20 cellular contexts compared by ENCODE assay signal in genomic region chr9:99257723-99258364, GRCh38. TPM values are rescaled to one million over a fixed set of nuclear protein-coding genes. Genes with fewer than 3 reads are reported as not detected.
DNase-seq lines count a peak whose midpoint lies in the region; ATAC-seq and TF ChIP-seq lines count a peak whose summit lies in the region.
"Had no signal": no experiment of that assay in that cellular context is flagged by ENCODE, and none has a peak within 500 bp of the region (broad histone marks: within the 10 kb centered on the region; RNA-seq: fewer than 3 reads in every experiment).

No MANE protein-coding gene starts in this region.

- CTCF ChIA-PET in IMR-90 (lab: Yijun Ruan, JAX): no interaction called here

- DNase-seq in G401 (ENCODE audit: low spot score) (peak; percentile 70), IMR-90 (no peak), endodermal cell (peak; percentile 36), gastrocnemius medialis (peak; percentile 95 to 98), breast epithelium (ENCODE audit: low spot score in 2 of 2) (no peak), EL (no peak)
- DNase-seq: BE2C, DMS53, NCI-H1092 treated with DMSO at 0.1 percent for 48 hours, NCI-H1436 treated with DMSO at 0.1 percent for 48 hours, NCI-H1930, NCI-H226, NCI-H510A treated with DMSO at 0.1 percent for 48 hours, NCI-H748 treated with DMSO at 0.1 percent for 48 hours, Peyer's patch had no signal

- H3K9me3 ChIP-seq in IMR-90 (ENCODE audit: control insufficient read depth, insufficient read depth, low read length) (no peaks in the 10 kb centered on the region), endodermal cell (ENCODE audit: control insufficient read depth, low read length) (no peaks in the 10 kb centered on the region), gastrocnemius medialis (no peaks in the 10 kb centered on the region), breast epithelium (no peaks in the 10 kb centered on the region)
- H3K9me3 ChIP-seq: A549, BE2C, HAP-1, Peyer's patch, SJSA1 had no signal

- TF ChIP-seq RAD21 in IMR-90 (IDR thresholded peaks at IDR 0.05; ENCODE audit: low read length): no peak

- H3K27me3 Mint-ChIP-seq in endodermal cell (ENCODE audit: insufficient read depth): peaks cover 3% of the 10 kb centered on the region

- no peak overlapping the region for H4K5ac ChIP-seq in IMR-90 (ENCODE audit: low read depth, low read length)

- in situ Hi-C loops in G401 (cut with HindIII; ENCODE audit: low sequenced_read_pairs): no loop called here
- in situ Hi-C loops in IMR-90 (cut with MboI; ENCODE audit: low sequenced_read_pairs): loop anchor here (25.0 kb wide), 3 partner anchors 554 to 954 kb away; partner anchors contain the start of gene NR4A3
- in situ Hi-C loops in gastrocnemius medialis (cut with MboI; ENCODE audit: low sequenced_read_pairs in 4 of 4): loop anchor here in 2 of 4 donors (5.0 to 10.0 kb wide), 3 partner anchors 99 to 557 kb away; no protein-coding TSS in a partner anchor

- H2BK5ac ChIP-seq in IMR-90 (ENCODE audit: low read depth, low read length, poor library complexity, severe bottlenecking): no peak overlapping the region

- no peak overlapping the region for H3K18ac ChIP-seq in IMR-90 (ENCODE audit: low read depth, low read length)

- H3K4me1 ChIP-seq in IMR-90 (ENCODE audit: control insufficient read depth, insufficient read depth, low read length) (peaks cover 3% of the 10 kb centered on the region), endodermal cell (ENCODE audit: control insufficient read depth, insufficient read depth, low read length) (no peaks in the 10 kb centered on the region), gastrocnemius medialis (peaks cover 29 to 48% of the 10 kb centered on the region in 2 donors), breast epithelium (no peaks in the 10 kb centered on the region)
- H3K4me1 ChIP-seq: A549, HAP-1 had no signal

- H3K14ac ChIP-seq in IMR-90 (replicated peaks; ENCODE audit: low read depth, low read length): no peak overlapping the region

- H4K8ac ChIP-seq in IMR-90 (ENCODE audit: low read depth in 2 of 2, low read length in 2 of 2): no peak overlapping the region

- no peak overlapping the region for H3K4ac ChIP-seq in IMR-90 (ENCODE audit: low read depth, low read length)

- no peak for TF ChIP-seq CTCF in IMR-90 (conservative IDR thresholded peaks at IDR 0.05; ENCODE audit: low read depth, low read length)
- no peak for TF ChIP-seq CTCF in endodermal cell (conservative IDR thresholded peaks at IDR 0.05)
- TF ChIP-seq CTCF in gastrocnemius medialis (IDR thresholded peaks at IDR 0.05 in 4 of 5, conservative IDR thresholded peaks at IDR 0.05 in 1 of 5): peak in 2 of 5 experiments; percentile 8 to 35
- TF ChIP-seq CTCF in breast epithelium (IDR thresholded peaks at IDR 0.05): no peak

- no peaks in the 10 kb centered on the region for H3K36me3 Mint-ChIP-seq in endodermal cell (ENCODE audit: low read depth)

- no peak overlapping the region for H4K91ac ChIP-seq in IMR-90 (ENCODE audit: insufficient read depth, low read depth, low read length)

- H3K9ac ChIP-seq in IMR-90 (ENCODE audit: low read depth, low read length) (no peak overlapping the region), endodermal cell (ENCODE audit: extremely low read depth, low read length, poor library complexity, severe bottlenecking) (no peak overlapping the region)
- H3K9ac ChIP-seq: KMS-11 had no signal

- intact Hi-C loops in IMR-90 (cut with micrococcal nuclease): no loop called here
- intact Hi-C loops in gastrocnemius medialis (cut with DNase I; ENCODE audit: low total_unique reads): loop anchor here (1.0 to 2.0 kb wide), 4 partner anchors 100 to 841 kb away; partner anchors contain the start of genes ERP44 and INVS
- intact Hi-C loops in breast epithelium (cut with DNase I; ENCODE audit: low total_unique reads): no loop called here

- H3K27ac Mint-ChIP-seq in endodermal cell: no peak overlapping the region

- H3K9me1 ChIP-seq in IMR-90 (ENCODE audit: insufficient read depth, low read length): no peaks in the 10 kb centered on the region; the same call in 1 of the 2 replicates

- ATAC-seq in IMR-90 (ENCODE audit: low read depth): no peak
- ATAC-seq in gastrocnemius medialis: peak; percentile 64 to 66
- ATAC-seq in GM19397 (IDR thresholded peaks at IDR 0.05; ENCODE audit: unreplicated experiment): no peak
- ATAC-seq: A549 had no signal

- no peak overlapping the region for H2AK9ac ChIP-seq in IMR-90 (replicated peaks; ENCODE audit: low read depth, low read length, poor library complexity)

- H2BK120ac ChIP-seq in IMR-90 (ENCODE audit: low read depth, low read length): no peak overlapping the region

- no peak overlapping the region for H3K4me3 Mint-ChIP-seq in endodermal cell

- H2BK15ac ChIP-seq in IMR-90 (ENCODE audit: low read depth, low read length): no peak overlapping the region

- H3K79me1 ChIP-seq in IMR-90 (ENCODE audit: low read depth in 1 of 2, low read length in 2 of 2): no peaks in the 10 kb centered on the region

- H3K9me3 Mint-ChIP-seq in endodermal cell: no peaks in the 10 kb centered on the region

- H3K4me3 ChIP-seq in IMR-90 (ENCODE audit: insufficient read depth, low read depth, low read length): no peak overlapping the region
- H3K4me3 ChIP-seq in endodermal cell (ENCODE audit: low read length): no peak overlapping the region
- no peak overlapping the region for H3K4me3 ChIP-seq in gastrocnemius medialis
- no peak overlapping the region for H3K4me3 ChIP-seq in breast epithelium
- H3K4me3 ChIP-seq: A549, HAP-1, Peyer's patch, SJSA1 had no signal

- no TSS peak for BruUV-seq in IMR-90 (replicated peaks; lab: Mats Ljungman, UMichigan)

- no peak overlapping the region for H2BK20ac ChIP-seq in IMR-90 (ENCODE audit: low read depth, low read length)

- peak overlapping the region; percentile 16 for H2AFZ ChIP-seq in IMR-90 (replicated peaks; ENCODE audit: low read length, poor library complexity)

- H3K27me3 ChIP-seq in IMR-90 (ENCODE audit: control insufficient read depth, insufficient read depth, low read length) (0 out of 2 replicates have a peak, but pooled peaks cover 4% of the 10 kb centered on the region), endodermal cell (ENCODE audit: control insufficient read depth, insufficient read depth, low read length, poor library complexity, severe bottlenecking) (no peaks in the 10 kb centered on the region), gastrocnemius medialis (no peaks in the 10 kb centered on the region), breast epithelium (no peaks in the 10 kb centered on the region)
- H3K27me3 ChIP-seq: BE2C, Peyer's patch, SJSA1 had no signal

- WGBS in IMR-90 (ENCODE audit: extremely low coverage in 2 of 2, insufficient read length in 1 of 2), 2 experiments: 83% methylated on average over 1 of the region's 7 CpGs; no CpG with 5 or more reads in 1 of the 2 experiments
- 93 to 94% methylated on average over 6 to 7 of the region's 7 CpGs for WGBS in endodermal cell (ENCODE audit: insufficient coverage in 1 of 2, insufficient read length in 1 of 2), 2 experiments

- H4K20me1 ChIP-seq in IMR-90 (ENCODE audit: insufficient read depth, low read length): no peaks in the 10 kb centered on the region

- TF ChIP-seq POLR2A in IMR-90 (IDR thresholded peaks at IDR 0.05; ENCODE audit: low read depth, low read length): no peak
- TF ChIP-seq POLR2A in gastrocnemius medialis (IDR thresholded peaks at IDR 0.05): peak; percentile 63 to 67
- TF ChIP-seq POLR2A in breast epithelium (IDR thresholded peaks at IDR 0.05): no peak

- no peak overlapping the region for H2AK5ac ChIP-seq in IMR-90 (ENCODE audit: low read depth, low read length)

- H3K4me2 ChIP-seq in IMR-90 (ENCODE audit: low read depth, low read length): no peak overlapping the region
- H3K4me2 ChIP-seq: A549 had no signal

- H3K27ac ChIP-seq in IMR-90 (ENCODE audit: insufficient read depth, low read length): no peak overlapping the region
- H3K27ac ChIP-seq in endodermal cell (ENCODE audit: low read depth, low read length): no peak overlapping the region
- peak overlapping the region; percentile 93 to 100 (median 98) for H3K27ac ChIP-seq in gastrocnemius medialis
- H3K27ac ChIP-seq in breast epithelium: no peak overlapping the region
- H3K27ac ChIP-seq: A549, KMS-11, Peyer's patch, SJSA1 had no signal

- H3K23ac ChIP-seq in IMR-90 (ENCODE audit: low read depth, low read length): no peak overlapping the region

- POLR2A ChIA-PET in IMR-90 (lab: Charles Lee; ENCODE audit: unreplicated experiment): no interaction called here

- peaks cover 4% of the 10 kb centered on the region for H3K4me1 Mint-ChIP-seq in endodermal cell

- dilution Hi-C loops in IMR-90 (cut with HindIII; ENCODE audit: low sequenced_read_pairs, unreplicated experiment): no loop called here

- no peaks in the 10 kb centered on the region for H3K36me3 ChIP-seq in IMR-90 (ENCODE audit: control insufficient read depth, insufficient read depth, low read length)
- H3K36me3 ChIP-seq in endodermal cell (ENCODE audit: control insufficient read depth, insufficient read depth, low read length): no peaks in the 10 kb centered on the region
- H3K36me3 ChIP-seq in gastrocnemius medialis: no peaks in the 10 kb centered on the region
- H3K36me3 ChIP-seq in breast epithelium: no peaks in the 10 kb centered on the region
- H3K36me3 ChIP-seq: BE2C, HAP-1, Peyer's patch, SJSA1 had no signal

- no peak overlapping the region for H3K56ac ChIP-seq in IMR-90 (ENCODE audit: extremely low read depth, insufficient read depth, low read length)

TF ChIP-seq in IMR-90, 13 proteins besides CTCF, POLR2A, EP300 and RAD21:
- TF ChIP-seq MAFK (IDR thresholded peaks at IDR 0.05; ENCODE audit: low read depth, low read length) (no peak), MAZ (IDR thresholded peaks at IDR 0.05; ENCODE audit: borderline replicate concordance, low read depth, low read length) (no peak), CEBPB (IDR thresholded peaks at IDR 0.05; ENCODE audit: low read depth, low read length) (no peak)

RNA-seq across cellular contexts. Expression of gene SEC61B, which starts 35.8 kb away (rescaled TPM):
- total RNA-seq in G401 (2014; rRNA removed; shearing (Covaris generic)): 84.4 and 164 TPM in 2 replicates
- total RNA-seq in IMR-90 (2012; rRNA removed) (180 and 184 TPM in 2 replicates), endodermal cell (100 to 1,000 TPM; 153 to 187 TPM), gastrocnemius medialis (10 to 100 TPM; 20.5 to 50.5 (median 24.9) TPM), breast epithelium (100 to 1,000 TPM in 1 of 3 donors, 10 to 100 TPM in 2; 86.3 to 121 (median 92.9) TPM)
- polyA plus RNA-seq in IMR-90 (2012; rRNA removed): 281 and 285 TPM in 2 replicates
- 432 and 436 TPM in 2 replicates for polyA plus RNA-seq in IMR-90 (2012; cell fraction: cytosol; rRNA removed)
- 116 and 149 TPM in 2 replicates for polyA plus RNA-seq in IMR-90 (2012; cell fraction: nucleus; rRNA removed; ENCODE audit: low replicate concordance)
- 189 TPM for polyA plus RNA-seq in endodermal cell (2013, experiment 1 of 2)
- 214 TPM for polyA plus RNA-seq in endodermal cell (2013, experiment 2 of 2)

RNA-seq across cellular contexts. Expression of gene ALG2, which starts 36.1 kb away (rescaled TPM):
- total RNA-seq in G401 (2014; rRNA removed; shearing (Covaris generic)): 24.3 and 34.5 TPM in 2 replicates
- total RNA-seq in IMR-90 (2012; rRNA removed): 33.9 and 38.4 TPM in 2 replicates
- polyA plus RNA-seq in IMR-90 (2012; rRNA removed): 35.1 and 36.4 TPM in 2 replicates
- 28.1 and 31.3 TPM in 2 replicates for polyA plus RNA-seq in IMR-90 (2012; cell fraction: cytosol; rRNA removed)
- polyA plus RNA-seq in IMR-90 (2012; cell fraction: nucleus; rRNA removed; ENCODE audit: low replicate concordance): 20.4 and 43.6 TPM in 2 replicates
- 10 to 100 TPM; 27.6 to 28.8 TPM for total RNA-seq in endodermal cell
- polyA plus RNA-seq in endodermal cell (2013, experiment 1 of 2): 24.1 TPM
- polyA plus RNA-seq in endodermal cell (2013, experiment 2 of 2): 21.5 TPM
- 10 to 100 TPM; 12.3 to 19.9 (median 14.7) TPM for total RNA-seq in gastrocnemius medialis
- total RNA-seq in breast epithelium: 10 to 100 TPM; 30.2 to 44.5 (median 40.3) TPM

Comparison
In these comparisons a context has a peak if more than half of its experiments do, and no peak if none do; other contexts are left out.
1. DNase-seq: peak in G401 (single experiment), endodermal cell (single experiment) and gastrocnemius medialis (2 of 2); none in IMR-90 (single experiment), breast epithelium (0 of 2) and EL (single experiment).
2. ATAC-seq: peak in gastrocnemius medialis (2 of 2); none in IMR-90 (single experiment) and GM19397 (single experiment).
3. H3K27ac ChIP-seq: peak in gastrocnemius medialis (4 of 4); none in IMR-90 (single experiment), endodermal cell (single experiment) and breast epithelium (0 of 2).
4. POLR2A ChIP-seq: peak in gastrocnemius medialis (2 of 2); none in IMR-90 (single experiment) and breast epithelium (single experiment).